Comparison of ENCODE assay signal across 13 cellular contexts in the genomic region with DNA sequence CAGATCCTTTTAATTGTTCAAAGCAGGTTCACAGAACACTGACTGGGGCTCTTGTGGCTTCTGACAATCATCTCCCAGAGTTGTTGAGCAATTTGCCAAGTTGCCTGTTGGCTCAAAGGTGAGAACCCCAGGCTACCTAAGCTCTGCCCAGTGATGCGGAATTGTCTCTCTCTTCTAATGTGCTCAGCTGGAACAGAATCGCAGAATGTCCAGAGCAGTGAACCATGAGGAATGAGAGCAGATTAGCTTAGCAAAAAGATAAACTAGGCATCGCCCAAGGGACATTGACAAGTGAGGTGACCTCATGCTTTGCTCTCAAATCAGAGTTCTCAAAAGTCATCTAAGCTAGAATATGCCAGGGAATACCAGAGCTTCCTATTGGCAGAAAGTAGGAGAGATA.
DNase-seq lines count a peak whose midpoint lies in the region; ATAC-seq and TF ChIP-seq lines count a peak whose summit lies in the region.
"Had no signal": no experiment of that assay in that cellular context is flagged by ENCODE, and none has a peak within 500 bp of the region (broad histone marks: within the 10 kb centered on the region; RNA-seq: fewer than 3 reads in every experiment).

No MANE protein-coding gene starts in this region.

- no peak overlapping the region for H3K9ac ChIP-seq in parathyroid adenoma

- H3K9me2 ChIP-seq in PC-9 (ENCODE audit: insufficient read depth): no peaks in the 10 kb centered on the region

- H3K79me2 ChIP-seq in PC-9 (ENCODE audit: low read depth) (no peaks in the 10 kb centered on the region), parathyroid adenoma (no peaks in the 10 kb centered on the region)

- H2AFZ ChIP-seq in PC-9 (no peak overlapping the region), parathyroid adenoma (peak overlapping the region; percentile 46)

- H3K4me2 ChIP-seq in PC-9 (peak overlapping the region; percentile 25; the same call in 1 of the 2 replicates), parathyroid adenoma (ENCODE audit: low read length) (no peak overlapping the region)

- CTCF ChIA-PET in PC-9 (lab: Charles Lee): no interaction called here

- POLR2A ChIA-PET in PC-9 (lab: Charles Lee; ENCODE audit: unreplicated experiment): interaction anchor here (0.6 to 0.7 kb wide), 2 partner anchors 150 to 233 kb away, joined by 4 to 5 read pairs; no protein-coding TSS in a partner anchor

- intact Hi-C loops in PC-9 (cut with micrococcal nuclease; ENCODE audit: unreplicated experiment): no loop called here

- peaks cover 14% of the 10 kb centered on the region for H3K4me1 ChIP-seq in PC-9 (replicated peaks; ENCODE audit: insufficient read depth)
- H3K4me1 ChIP-seq in parathyroid adenoma: peaks cover 4% of the 10 kb centered on the region
- H3K4me1 ChIP-seq: gastroesophageal sphincter, sigmoid colon had no signal

- no peak overlapping the region for H3K4me3 ChIP-seq in PC-9
- no peak overlapping the region for H3K4me3 ChIP-seq in parathyroid adenoma (ENCODE audit: low read depth, low read length)
- H3K4me3 ChIP-seq: dorsolateral prefrontal cortex, gastroesophageal sphincter, sigmoid colon had no signal

- H4K20me1 ChIP-seq in PC-9 (ENCODE audit: insufficient read depth): no peaks in the 10 kb centered on the region

- peak; percentile 44 for DNase-seq in NK-92 treated with Interleukin-12 subunit alpha and Interleukin-12 subunit beta, amount 100 ng/mL, for 24 hours (lab: John Stamatoyannopoulos, UW)
- no peak for DNase-seq in NK-92 (lab: John Stamatoyannopoulos, UW; ENCODE audit: unreplicated experiment)
- DNase-seq in PC-9: peak; percentile 20 to 87
- DNase-seq in stimulated activated naive CD8-positive, alpha-beta T cell treated with anti-CD3 and anti-CD28 coated beads, Interleukin-15, Interleukin-2, amounts not matched to agents 100 U/mL and 50 U/mL, for 24 hours: no peak
- no peak for DNase-seq in activated gamma-delta T cell treated with Interleukin-2 at 50 U/mL for 16 hours
- DNase-seq: activated CD4-positive, alpha-beta T cell treated with anti-CD3 and anti-CD28 coated beads, Interleukin-2, amount 50 U/mL, for 1 hour; activated naive CD4-positive, alpha-beta T cell treated with anti-CD3 and anti-CD28 coated beads, Interleukin-2, amount 50 U/mL, for 16 hours; sigmoid colon had no signal

- H3K27me3 ChIP-seq in PC-9 (ENCODE audit: insufficient read depth, low read depth): no peaks in the 10 kb centered on the region
- H3K27me3 ChIP-seq in parathyroid adenoma (ENCODE audit: control insufficient read depth, insufficient read depth, low read length): no peaks in the 10 kb centered on the region
- H3K27me3 ChIP-seq: dorsolateral prefrontal cortex, sigmoid colon had no signal

- H3K36me3 ChIP-seq in PC-9 (ENCODE audit: low read depth) (no peaks in the 10 kb centered on the region), parathyroid adenoma (ENCODE audit: control insufficient read depth, insufficient read depth, low read length) (no peaks in the 10 kb centered on the region)
- H3K36me3 ChIP-seq: gastroesophageal sphincter, sigmoid colon had no signal

- no peak overlapping the region for H3K27ac ChIP-seq in PC-9
- peak overlapping the region; percentile 7 for H3K27ac ChIP-seq in parathyroid adenoma
- H3K27ac ChIP-seq: gastroesophageal sphincter, sigmoid colon had no signal

- peaks cover 8% of the 10 kb centered on the region; the same call in 1 of the 2 replicates for H3F3A ChIP-seq in PC-9 (ENCODE audit: insufficient read depth, low read depth)

- BruUV-seq in PC-9 (replicated peaks; lab: Mats Ljungman, UMichigan): no TSS peak

- ATAC-seq in HG03135 (IDR thresholded peaks at IDR 0.05; ENCODE audit: unreplicated experiment): peak; percentile 61
- ATAC-seq in HG03095 (IDR thresholded peaks at IDR 0.05; ENCODE audit: unreplicated experiment): no peak
- no peak for ATAC-seq in stimulated activated naive CD8-positive, alpha-beta T cell treated with anti-CD3 and anti-CD28 coated beads, Interleukin-15, Interleukin-2, amounts not matched to agents 100 U/mL and 50 U/mL, for 24 hours
- ATAC-seq: gastroesophageal sphincter had no signal

- no peaks in the 10 kb centered on the region; the same call in 1 of the 2 replicates for H3K9me3 ChIP-seq in PC-9 (ENCODE audit: insufficient read depth, low read depth)
- no peaks in the 10 kb centered on the region for H3K9me3 ChIP-seq in parathyroid adenoma (ENCODE audit: control insufficient read depth, low read length)
- H3K9me3 ChIP-seq: gastroesophageal sphincter had no signal

- TF ChIP-seq CTCF in PC-9 (conservative IDR thresholded peaks at IDR 0.05) (no peak), parathyroid adenoma (IDR thresholded peaks at IDR 0.05) (no peak)

Comparison
In these comparisons a context has a peak if more than half of its experiments do, and no peak if none do; other contexts are left out.
1. DNase-seq: peak in NK-92 treated with Interleukin-12 subunit alpha and Interleukin-12 subunit beta, amount 100 ng/mL, for 24 hours (single experiment) and PC-9 (2 of 2); none in NK-92 (single experiment), stimulated activated naive CD8-positive, alpha-beta T cell treated with anti-CD3 and anti-CD28 coated beads, Interleukin-15, Interleukin-2, amounts not matched to agents 100 U/mL and 50 U/mL, for 24 hours (single experiment) and activated gamma-delta T cell treated with Interleukin-2 at 50 U/mL for 16 hours (single experiment).